In genomic region chr4:1765409-1766335, GRCh38 we compare ENCODE assay signal across 18 cellular contexts. TPM values are rescaled to one million over a fixed set of nuclear protein-coding genes. Genes with fewer than 3 reads are reported as not detected.
DNase-seq lines count a peak whose midpoint lies in the region; ATAC-seq, FAIRE-seq and TF ChIP-seq lines count a peak whose summit lies in the region.
"Had no signal": no experiment of that assay in that cellular context is flagged by ENCODE, and none has a peak within 500 bp of the region (broad histone marks: within the 10 kb centered on the region; RNA-seq: fewer than 3 reads in every experiment).

No MANE protein-coding gene starts in this region.

- peak overlapping the region; percentile 63; the same call in 1 of the 2 replicates for H3K27ac ChIP-seq in HCT116 (ENCODE audit: low read depth, low read length)
- peak overlapping the region; percentile 81 for H3K27ac ChIP-seq in RWPE1
- H3K27ac ChIP-seq in foreskin keratinocyte = no peak overlapping the region
- H3K27ac ChIP-seq in pancreas = peak overlapping the region; percentile 85 to 88 (median 86)
- no peak overlapping the region for H3K27ac ChIP-seq in A673 (ENCODE audit: low read depth, low read length, poor library complexity, severe bottlenecking)
- H3K27ac ChIP-seq: esophagus muscularis mucosa, SJSA1, testis had no signal

- H3K4me3 ChIP-seq in HCT116 (replicated peaks in 1 of 2; ENCODE audit: low read depth in 1 of 2, low read length in 2 of 2) (no peak overlapping the region), pancreas (no peak overlapping the region), A673 (ENCODE audit: low read depth, low read length, poor library complexity, severe bottlenecking) (no peak overlapping the region)
- H3K4me3 ChIP-seq: SJSA1 had no signal

- peak overlapping the region; percentile 75 for H3K4me2 ChIP-seq in HCT116 (ENCODE audit: low read length)

- POLR2A ChIA-PET in HCT116 (lab: Charles Lee) (no interaction called here), RWPE1 (lab: Yijun Ruan, JAX; ENCODE audit: low non-redundant PET) (no interaction called here), A673 (lab: Charles Lee; ENCODE audit: low non-redundant PET) (no interaction called here)

- ATAC-seq in HCT116 (peak; percentile 20), foreskin keratinocyte (peak; percentile 45), pancreas (peak in 1 of 4 donors; percentile 1)

- H3K79me2 ChIP-seq in HCT116 (ENCODE audit: insufficient read depth, low read length) = no peaks in the 10 kb centered on the region

- DNase-seq in HCT116 (ENCODE audit: low read depth, low spot score) = no peak
- no peak for DNase-seq in RWPE1 (ENCODE audit: low spot score)
- DNase-seq in foreskin keratinocyte = peak in 1 of 2 donors; percentile 48
- no peak for DNase-seq in pancreas
- no peak for DNase-seq in A673 (ENCODE audit: low spot score)
- no peak for DNase-seq in NCI-H1436 treated with DMSO at 0.1 percent for 48 hours (lab: John Stamatoyannopoulos, UW)
- DNase-seq in NCI-H2196 (lab: John Stamatoyannopoulos, UW; ENCODE audit: unreplicated experiment) = no peak
- DNase-seq: activated CD4-positive, alpha-beta T cell treated with anti-CD3 and anti-CD28 coated beads, Interleukin-2, amount 50 U/mL, for 1 hour; activated T-cell treated with anti-CD3 and anti-CD28 coated beads for 4 hours; DMS79; NCI-H1694 treated with DMSO at 0.1 percent for 48 hours; NCI-H510A; stimulated activated CD4-positive, alpha-beta T cell treated with anti-CD3 and anti-CD28 coated beads, Interleukin-4, amount 100 ng/mL, for 24 hours; stimulated activated CD8-positive, alpha-beta memory T cell treated with anti-CD3 and anti-CD28 coated beads, Interleukin-4, amount 100 ng/mL, for 48 hours had no signal

- H3K36me3 ChIP-seq in HCT116 (ENCODE audit: control insufficient read depth in 1 of 2, insufficient read depth in 2 of 2, low read length in 2 of 2) = no peaks in the 10 kb centered on the region
- no peaks in the 10 kb centered on the region for H3K36me3 ChIP-seq in pancreas
- no peaks in the 10 kb centered on the region for H3K36me3 ChIP-seq in A673 (ENCODE audit: insufficient read depth, low read length, poor library complexity, severe bottlenecking)
- H3K36me3 ChIP-seq: esophagus muscularis mucosa, SJSA1 had no signal

- H4K20me1 ChIP-seq in HCT116 (ENCODE audit: insufficient read depth) = no peaks in the 10 kb centered on the region

- H3K9ac ChIP-seq in HCT116 (ENCODE audit: low read length) = peak overlapping the region; percentile 43

- RAD21 ChIA-PET in HCT116 (lab: Charles Lee; ENCODE audit: low non-redundant PET in 1 of 2, low total read pairs in 2 of 2, uncharacterized antibody in 2 of 2, unreplicated experiment in 2 of 2) = no interaction called here

- TF ChIP-seq RAD21 in HCT116 (IDR thresholded peaks at IDR 0.05; ENCODE audit: low read depth) = no peak

- H3K27me3 ChIP-seq in HCT116 (ENCODE audit: insufficient read depth, low read length) (no peaks in the 10 kb centered on the region), foreskin keratinocyte (peaks cover 4% of the 10 kb centered on the region), pancreas (no peaks in the 10 kb centered on the region), A673 (replicated peaks; ENCODE audit: insufficient read depth, low read depth, low read length, poor library complexity) (no peaks in the 10 kb centered on the region)
- H3K27me3 ChIP-seq: SJSA1, testis had no signal

- CTCF ChIA-PET in HCT116 (lab: Charles Lee) = no interaction called here
- CTCF ChIA-PET in RWPE1 (lab: Yijun Ruan, JAX) = interaction anchor here (0.5 kb wide), 1 partner anchor 8 kb away, joined by 3 read pairs; no protein-coding TSS in a partner anchor
- CTCF ChIA-PET in A673 (lab: Charles Lee) = no interaction called here

- TF ChIP-seq POLR2A in HCT116 (IDR thresholded peaks at IDR 0.05; ENCODE audit: borderline replicate concordance, extremely low read depth, insufficient read depth, insufficient read length) = no peak

- H2AFZ ChIP-seq in HCT116 (ENCODE audit: low read depth, low read length, poor library complexity, severe bottlenecking) = no peak overlapping the region

- intact Hi-C loops in HCT116 (cut with micrococcal nuclease) (no loop called here), pancreas (cut with DNase I) (no loop called here), A673 (cut with micrococcal nuclease; ENCODE audit: unreplicated experiment) (no loop called here)

- TF ChIP-seq CTCF in HCT116 (IDR thresholded peaks at IDR 0.05 in 2 of 3, conservative IDR thresholded peaks at IDR 0.05 in 1 of 3; ENCODE audit: borderline replicate concordance in 1 of 3, insufficient read depth in 1 of 3, low read depth in 2 of 3, low read length in 2 of 3) (no peak), RWPE1 (conservative IDR thresholded peaks at IDR 0.05; ENCODE audit: low read depth) (no peak), foreskin keratinocyte (conservative IDR thresholded peaks at IDR 0.05) (no peak), pancreas (IDR thresholded peaks at IDR 0.05) (no peak), A673 (conservative IDR thresholded peaks at IDR 0.05; ENCODE audit: low read depth, low read length) (no peak)

- no peaks in the 10 kb centered on the region for H3K9me2 ChIP-seq in HCT116 (ENCODE audit: insufficient read depth)

- WGBS in pancreas, 2 donors = 68% methylated on average over 10 to 11 of the region's 11 CpGs

- no peaks in the 10 kb centered on the region for H3K9me3 ChIP-seq in HCT116 (ENCODE audit: control insufficient read depth in 1 of 2, insufficient read depth in 1 of 2, low read depth in 1 of 2, low read length in 2 of 2)
- no peaks in the 10 kb centered on the region for H3K9me3 ChIP-seq in pancreas
- no peaks in the 10 kb centered on the region for H3K9me3 ChIP-seq in A673 (ENCODE audit: low read depth, low read length, poor library complexity, severe bottlenecking)
- H3K9me3 ChIP-seq: esophagus muscularis mucosa, SJSA1, testis had no signal

- no peak for FAIRE-seq in pancreas (lab: Jason Lieb, UNC)
- FAIRE-seq: islet of Langerhans had no signal

- BruUV-seq in HCT116 (replicated peaks; lab: Mats Ljungman, UMichigan) = no TSS peak
- BruUV-seq in A673 (replicated peaks; lab: Mats Ljungman, UMichigan) = no TSS peak

- H3K4me1 ChIP-seq in HCT116 (ENCODE audit: control insufficient read depth in 1 of 2, insufficient read depth in 2 of 2, low read length in 2 of 2) (peaks cover 43 to 44% of the 10 kb centered on the region in 2 experiments), foreskin keratinocyte (peaks cover 4% of the 10 kb centered on the region), pancreas (peaks cover 0 to 2% (median 0%) of the 10 kb centered on the region in 3 donors), A673 (ENCODE audit: insufficient read depth, low read length, poor library complexity, severe bottlenecking) (peaks cover 18% of the 10 kb centered on the region)

TF ChIP-seq in HCT116, 20 proteins besides CTCF, POLR2A, EP300 and RAD21:
- no peak for TF ChIP-seq SIN3A (IDR thresholded peaks at IDR 0.05; ENCODE audit: low read depth)
- peak; percentile 90 for TF ChIP-seq TCF7L2 (IDR thresholded peaks at IDR 0.05; ENCODE audit: borderline replicate concordance, extremely low read depth, insufficient read depth, insufficient read length)

RNA-seq across cellular contexts. Expression of gene FGFR3, which starts 27.4 kb away (rescaled TPM):
- total RNA-seq in HCT116 (2021; ENCODE audit: unreplicated experiment) (31.7 TPM), foreskin keratinocyte (26.1 and 40.6 TPM in 2 replicates), pancreas (10 to 100 TPM; 40.4 to 88.3 (median 53.5) TPM), A673 (2021) (4.7 and 5.5 TPM in 2 replicates)
- 18.3 and 19.1 TPM in 2 replicates for polyA plus RNA-seq in HCT116 (2012)
- polyA plus RNA-seq in foreskin keratinocyte (11.3 and 22.6 TPM in 2 replicates), pancreas (100 to 1,000 TPM; 163 to 300 TPM)

RNA-seq across cellular contexts. Expression of gene TACC3, which starts 44.4 kb away (rescaled TPM):
- total RNA-seq in HCT116 (2021; ENCODE audit: unreplicated experiment) (106 TPM), foreskin keratinocyte (69.4 and 94.8 TPM in 2 replicates), pancreas (1 to 10 TPM in 5 of 6 donors, under 1 TPM in 1; 0.97 to 4.4 (median 2.4) TPM), A673 (2021) (224 and 246 TPM in 2 replicates)
- polyA plus RNA-seq in HCT116 (2012) = 99.5 and 103 TPM in 2 replicates
- polyA plus RNA-seq in foreskin keratinocyte (86.2 and 112 TPM in 2 replicates), pancreas (1 to 10 TPM; 4.0 to 4.8 TPM)

RNA-seq across cellular contexts. Expression of gene TMEM129, which starts 44.5 kb away (rescaled TPM):
- 29.4 TPM for total RNA-seq in HCT116 (2021; ENCODE audit: unreplicated experiment)
- polyA plus RNA-seq in HCT116 (2012) = 24.9 and 26.5 TPM in 2 replicates
- total RNA-seq in foreskin keratinocyte = 24.3 and 26.4 TPM in 2 replicates
- 23.7 and 24.3 TPM in 2 replicates for polyA plus RNA-seq in foreskin keratinocyte
- total RNA-seq in pancreas = 10 to 100 TPM; 17.2 to 27.1 (median 18.9) TPM
- 10 to 100 TPM; 25.9 to 32.7 TPM for polyA plus RNA-seq in pancreas
- 28.8 and 33.4 TPM in 2 replicates for total RNA-seq in A673 (2021)

RNA-seq across cellular contexts. Expression of gene SLBP, which starts 53.6 kb away (rescaled TPM):
- 101 TPM for total RNA-seq in HCT116 (2021; ENCODE audit: unreplicated experiment)
- 37.5 and 49.0 TPM in 2 replicates for polyA plus RNA-seq in HCT116 (2012)
- 77.9 and 80.3 TPM in 2 replicates for total RNA-seq in foreskin keratinocyte
- polyA plus RNA-seq in foreskin keratinocyte = 59.9 and 67.7 TPM in 2 replicates
- 10 to 100 TPM in 4 of 6 donors, 1 to 10 TPM in 2; 8.7 to 15.8 (median 10.9) TPM for total RNA-seq in pancreas
- polyA plus RNA-seq in pancreas = 10 to 100 TPM; 10.1 to 20.2 TPM
- total RNA-seq in A673 (2021) = 85.5 and 89.5 TPM in 2 replicates

Comparison
In these comparisons a context has a peak if more than half of its experiments do, and no peak if none do; other contexts are left out.
1. H3K27ac ChIP-seq: peak in HCT116 (single experiment), RWPE1 (single experiment) and pancreas (4 of 4); none in foreskin keratinocyte (single experiment) and A673 (single experiment).
2. RNA of gene TACC3, which starts 44.4 kb away (total RNA-seq): 224 to 246 TPM in A673, 106 TPM in HCT116 (single experiment) and 69.4 to 94.8 TPM in foreskin keratinocyte; 0.97 to 4.4 TPM in pancreas; every median in the first group is over 10 times any median in the second.